In the genomic region with DNA sequence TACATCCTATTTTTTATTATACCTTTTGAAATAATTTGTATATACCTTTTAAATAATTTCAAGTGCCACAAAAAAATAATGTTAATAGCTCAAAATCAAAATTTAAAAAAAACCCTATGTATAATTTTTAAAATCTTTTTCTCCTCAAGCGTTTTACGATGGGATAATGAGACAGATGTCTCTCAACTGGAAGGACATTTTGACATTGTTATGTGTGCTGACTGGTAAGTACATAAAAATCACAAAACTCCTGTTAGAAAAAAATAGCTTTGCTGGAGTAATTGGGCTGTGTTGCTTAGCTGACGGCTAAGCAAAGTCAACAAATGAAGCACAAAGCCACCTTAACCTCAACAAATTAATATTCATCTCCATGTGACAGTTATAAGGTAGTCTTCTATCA, we compare ENCODE assay signal across 14 cellular contexts.
DNase-seq lines count a peak whose midpoint lies in the region; FAIRE-seq and TF ChIP-seq lines count a peak whose summit lies in the region.
"Had no signal": no experiment of that assay in that cellular context is flagged by ENCODE, and none has a peak within 500 bp of the region (broad histone marks: within the 10 kb centered on the region; RNA-seq: fewer than 3 reads in every experiment).

No MANE protein-coding gene starts in this region.

- no peaks in the 10 kb centered on the region for H3K9me3 ChIP-seq in neural cell (ENCODE audit: low read length)
- H3K9me3 ChIP-seq in hepatocyte (ENCODE audit: low read depth), result no peaks in the 10 kb centered on the region
- H3K9me3 ChIP-seq: Caco-2 had no signal

- no peak for TF ChIP-seq RAD21 in neural cell (conservative IDR thresholded peaks at IDR 0.05)

- H3F3A ChIP-seq in neural cell (ENCODE audit: insufficient read depth, low read length, poor library complexity, severe bottlenecking), result peaks cover 3% of the 10 kb centered on the region

- H3K9me2 ChIP-seq in neural cell (ENCODE audit: insufficient read depth, low read length) (no peaks in the 10 kb centered on the region), hepatocyte (replicated peaks; ENCODE audit: insufficient read depth) (no peaks in the 10 kb centered on the region)

- peak overlapping the region; percentile 32 for H3K4me2 ChIP-seq in neural cell (ENCODE audit: low read length)
- H3K4me2 ChIP-seq in hepatocyte, result no peak overlapping the region

- no peaks in the 10 kb centered on the region for H3K4me1 ChIP-seq in hepatocyte (ENCODE audit: insufficient read depth)
- H3K4me1 ChIP-seq: Caco-2 had no signal

- TF ChIP-seq EP300 in neural cell (conservative IDR thresholded peaks at IDR 0.05; ENCODE audit: poor library complexity, severe bottlenecking), result peak; percentile 97

- H3K27ac ChIP-seq in neural cell (ENCODE audit: low read length) (no peak overlapping the region), hepatocyte (no peak overlapping the region)
- H3K27ac ChIP-seq: GM23248, HL-60 had no signal

- H3K27me3 ChIP-seq in neural cell (ENCODE audit: insufficient read depth, low read depth, low read length) (peaks cover 18% of the 10 kb centered on the region), hepatocyte (no peaks in the 10 kb centered on the region)

- TF ChIP-seq CTCF in neural cell (IDR thresholded peaks at IDR 0.05; ENCODE audit: poor library complexity, severe bottlenecking) (no peak), hepatocyte (IDR thresholded peaks at IDR 0.05; ENCODE audit: poor library complexity) (no peak)

- no peak overlapping the region for H3K9ac ChIP-seq in neural cell (ENCODE audit: low read length)
- H3K9ac ChIP-seq: GM23248 had no signal

- H3K79me2 ChIP-seq in neural cell (replicated peaks; ENCODE audit: insufficient read depth, low read length), result no peaks in the 10 kb centered on the region
- no peaks in the 10 kb centered on the region for H3K79me2 ChIP-seq in hepatocyte

- H3K4me3 ChIP-seq in neural cell (ENCODE audit: low read length) (no peak overlapping the region), hepatocyte (no peak overlapping the region)
- H3K4me3 ChIP-seq: GM23248 had no signal

- DNase-seq in COR-L47 (lab: John Stamatoyannopoulos, UW) (peak; percentile 27), GM12892 (ENCODE audit: insufficient read length) (no peak), NCI-H69 (lab: John Stamatoyannopoulos, UW) (peak; percentile 82), hepatocyte (ENCODE audit: low spot score) (no peak), erythroblast (lab: John Stamatoyannopoulos, UW) (no peak)
- DNase-seq in activated T-cell treated with anti-CD3 and anti-CD28 coated beads, Interleukin-2, amount 50 U/mL, for 1 hour, result no peak
- DNase-seq: Caco-2; CD8-positive, alpha-beta T cell; DND-41; GF-D8; GM23248 had no signal

- no peaks in the 10 kb centered on the region for H3K36me3 ChIP-seq in neural cell (ENCODE audit: insufficient read depth, low read length)
- no peaks in the 10 kb centered on the region for H3K36me3 ChIP-seq in hepatocyte (replicated peaks; ENCODE audit: insufficient read depth, low read depth)

- H2AFZ ChIP-seq in neural cell (ENCODE audit: low read depth, low read length), result no peak overlapping the region
- no peak overlapping the region for H2AFZ ChIP-seq in hepatocyte
- H2AFZ ChIP-seq: GM23248 had no signal

- 92% methylated on average over 3 of the region's 3 CpGs for WGBS in hepatocyte (ENCODE audit: low lambda C conversion rate, missing lambda C conversion rate)

- FAIRE-seq in GM12892 (lab: Jason Lieb, UNC), result peak; percentile 58
- FAIRE-seq: H54 had no signal

- H4K20me1 ChIP-seq in neural cell (ENCODE audit: insufficient read depth), result no peaks in the 10 kb centered on the region
- no peaks in the 10 kb centered on the region for H4K20me1 ChIP-seq in hepatocyte (ENCODE audit: insufficient read depth, poor library complexity, severe bottlenecking)

- TF ChIP-seq POLR2A in GM12892 (IDR thresholded peaks at IDR 0.05; ENCODE audit: low read depth, low read length) (no peak), erythroblast (IDR thresholded peaks at IDR 0.05; ENCODE audit: low read length) (no peak)

TF ChIP-seq in neural cell, 6 proteins besides CTCF, POLR2A, EP300 and RAD21:
- no peak for TF ChIP-seq MXI1 (conservative IDR thresholded peaks at IDR 0.05; ENCODE audit: poor library complexity, severe bottlenecking)
- peak; percentile 59 for TF ChIP-seq POLR2AphosphoS5 (IDR thresholded peaks at IDR 0.05)

Comparison
In these comparisons a context has a peak if more than half of its experiments do, and no peak if none do; other contexts are left out.
1. DNase-seq: peak in COR-L47 (single experiment) and NCI-H69 (single experiment); none in GM12892 (single experiment), hepatocyte (single experiment), activated T-cell treated with anti-CD3 and anti-CD28 coated beads, Interleukin-2, amount 50 U/mL, for 1 hour (single experiment) and erythroblast (0 of 2).